Comparison of ENCODE assay signal across 13 cellular contexts in genomic region chr22:37552560-37553163, GRCh38. TPM values are rescaled to one million over a fixed set of nuclear protein-coding genes. Genes with fewer than 3 reads are reported as not detected.
DNase-seq lines count a peak whose midpoint lies in the region; ATAC-seq and TF ChIP-seq lines count a peak whose summit lies in the region.
"Had no signal": no experiment of that assay in that cellular context is flagged by ENCODE, and none has a peak within 500 bp of the region (broad histone marks: within the 10 kb centered on the region; RNA-seq: fewer than 3 reads in every experiment).

No MANE protein-coding gene starts in this region.

- H3K4me3 Mint-ChIP-seq in activated CD4-positive, alpha-beta T cell treated with anti-CD3 and anti-CD28 coated beads, Interleukin-2, amount 10 ng/mL, durations not matched to agents 7 days and 5 days: no peak overlapping the region
- H3K4me3 Mint-ChIP-seq: naive thymus-derived CD8-positive, alpha-beta T cell had no signal

- peak overlapping the region; percentile 76 for H2BK5ac ChIP-seq in neuronal stem cell (ENCODE audit: low read length)

- no peaks in the 10 kb centered on the region for H3K36me3 ChIP-seq in RWPE2 (ENCODE audit: low read depth)
- H3K36me3 ChIP-seq in neuronal stem cell (replicated peaks in 1 of 2; ENCODE audit: control insufficient read depth in 2 of 2, insufficient read depth in 2 of 2, low read length in 2 of 2): no peaks in the 10 kb centered on the region
- H3K36me3 ChIP-seq: BLaER1 had no signal

- H3K27ac Mint-ChIP-seq in activated CD4-positive, alpha-beta T cell treated with anti-CD3 and anti-CD28 coated beads, Interleukin-2, amount 10 ng/mL, durations not matched to agents 7 days and 5 days: no peak overlapping the region

- H3K36me3 Mint-ChIP-seq in activated CD4-positive, alpha-beta T cell treated with anti-CD3 and anti-CD28 coated beads, Interleukin-2, amount 10 ng/mL, durations not matched to agents 7 days and 5 days (ENCODE audit: low read depth): no peaks in the 10 kb centered on the region
- H3K36me3 Mint-ChIP-seq: naive thymus-derived CD8-positive, alpha-beta T cell had no signal

- H3K27me3 ChIP-seq in RWPE2 (ENCODE audit: insufficient read depth, poor library complexity, severe bottlenecking) (no peaks in the 10 kb centered on the region), neuronal stem cell (ENCODE audit: control insufficient read depth in 3 of 3, insufficient read depth in 3 of 3, low read depth in 1 of 3, low read length in 3 of 3) (no peaks in the 10 kb centered on the region)

- H3K4me2 ChIP-seq in neuronal stem cell (ENCODE audit: insufficient read depth, low read length, poor library complexity, severe bottlenecking): peak overlapping the region; percentile 43
- H3K4me2 ChIP-seq: BLaER1 had no signal

- H4K8ac ChIP-seq in neuronal stem cell (ENCODE audit: low read depth, low read length): no peak overlapping the region

- H2AK5ac ChIP-seq in neuronal stem cell (ENCODE audit: low read depth, low read length): peak overlapping the region; percentile 17

- H3K9ac ChIP-seq in neuronal stem cell (ENCODE audit: low read depth, low read length, poor library complexity): peak overlapping the region; percentile 46
- H3K9ac ChIP-seq: BLaER1 had no signal

- WGBS in neuronal stem cell (ENCODE audit: extremely low coverage in 2 of 2, insufficient read length in 2 of 2, insufficient replicate concordance in 1 of 2), 2 donors: no CpG with 5 or more reads among the region's 16 CpGs

- POLR2A ChIA-PET in activated CD4-positive, alpha-beta T cell treated with anti-CD3 and anti-CD28 coated beads, Interleukin-2, amount 10 ng/mL, durations not matched to agents 7 days and 5 days (lab: Charles Lee): interaction anchor here (0.6 kb wide), 1 partner anchor 427 kb away, joined by 3 read pairs; no protein-coding TSS in a partner anchor

- H2BK120ac ChIP-seq in neuronal stem cell (ENCODE audit: low read depth, low read length): peak overlapping the region; percentile 16

- no peak overlapping the region for H3K4me3 ChIP-seq in RWPE2 (ENCODE audit: severe bottlenecking)
- H3K4me3 ChIP-seq in foreskin fibroblast (ENCODE audit: low read depth in 1 of 2, low read length in 2 of 2): no peak overlapping the region
- no peak overlapping the region for H3K4me3 ChIP-seq in neuronal stem cell (ENCODE audit: low read length in 2 of 2)
- H3K4me3 ChIP-seq: BLaER1 had no signal

- no peak for TF ChIP-seq CTCF in RWPE2 (IDR thresholded peaks at IDR 0.05; ENCODE audit: poor library complexity, severe bottlenecking)
- no peak for TF ChIP-seq CTCF in foreskin fibroblast (IDR thresholded peaks at IDR 0.05; ENCODE audit: low read depth, low read length)
- TF ChIP-seq CTCF in GM10266 (IDR thresholded peaks at IDR 0.05; ENCODE audit: control insufficient read depth, insufficient read depth, low read depth, missing control alignments): no peak

- peak overlapping the region; percentile 83 for H2AFZ ChIP-seq in neuronal stem cell (ENCODE audit: low read length)

- DNase-seq in AG20443 (ENCODE audit: low spot score) (peak; percentile 64), RWPE2 (ENCODE audit: low spot score) (no peak), foreskin fibroblast (peak; percentile 42 to 76), neuronal stem cell (ENCODE audit: low spot score) (peak; percentile 72), H4 (ENCODE audit: low spot score) (no peak), GM10266 (ENCODE audit: extremely low spot score) (no peak)
- no peak for DNase-seq in activated CD4-positive, alpha-beta T cell treated with anti-CD3 and anti-CD28 coated beads, Interleukin-2, amount 10 ng/mL, durations not matched to agents 7 days and 5 days
- DNase-seq: central memory CD4-positive, alpha-beta T cell; NCI-H1694 had no signal

- CTCF ChIA-PET in activated CD4-positive, alpha-beta T cell treated with anti-CD3 and anti-CD28 coated beads, Interleukin-2, amount 10 ng/mL, durations not matched to agents 7 days and 5 days (lab: Charles Lee): interaction anchor here (0.6 to 16.2 kb wide), 4 partner anchors 10 to 670 kb away, joined by 3 to 397 read pairs (median 3); partner anchors contain the start of gene CDC42EP1

- H3K4me1 ChIP-seq in RWPE2 (ENCODE audit: insufficient read depth, poor library complexity, severe bottlenecking): peaks cover 8% of the 10 kb centered on the region
- H3K4me1 ChIP-seq in neuronal stem cell (ENCODE audit: control insufficient read depth in 2 of 2, insufficient read depth in 1 of 2, low read depth in 1 of 2, low read length in 2 of 2): peaks cover 34 to 35% of the 10 kb centered on the region in 2 donors

- no peaks in the 10 kb centered on the region for H3K9me3 Mint-ChIP-seq in activated CD4-positive, alpha-beta T cell treated with anti-CD3 and anti-CD28 coated beads, Interleukin-2, amount 10 ng/mL, durations not matched to agents 7 days and 5 days
- H3K9me3 Mint-ChIP-seq: naive thymus-derived CD8-positive, alpha-beta T cell had no signal

- peak overlapping the region; percentile 0 for H2BK15ac ChIP-seq in neuronal stem cell (ENCODE audit: low read length)

- H3K4ac ChIP-seq in neuronal stem cell (ENCODE audit: low read length): peak overlapping the region; percentile 17

- no peaks in the 10 kb centered on the region for H3K79me1 ChIP-seq in neuronal stem cell (ENCODE audit: low read depth, low read length)

- H3K4me1 Mint-ChIP-seq in activated CD4-positive, alpha-beta T cell treated with anti-CD3 and anti-CD28 coated beads, Interleukin-2, amount 10 ng/mL, durations not matched to agents 7 days and 5 days: no peaks in the 10 kb centered on the region

- H3K9me3 ChIP-seq in RWPE2 (ENCODE audit: severe bottlenecking): no peaks in the 10 kb centered on the region
- H3K9me3 ChIP-seq in neuronal stem cell (replicated peaks in 1 of 2; ENCODE audit: control insufficient read depth in 2 of 2, insufficient read depth in 1 of 2, low read depth in 1 of 2, low read length in 2 of 2): no peaks in the 10 kb centered on the region
- H3K9me3 ChIP-seq: BLaER1 had no signal

- no peak overlapping the region for H3K14ac ChIP-seq in neuronal stem cell (ENCODE audit: low read length)

- no peak overlapping the region for H4K91ac ChIP-seq in neuronal stem cell (ENCODE audit: low read depth, low read length, poor library complexity)

- H3K27ac ChIP-seq in RWPE2 (ENCODE audit: poor library complexity, severe bottlenecking) (peak overlapping the region; percentile 48), neuronal stem cell (replicated peaks; ENCODE audit: low read length) (peak overlapping the region; percentile 95)
- H3K27ac ChIP-seq: BLaER1, VCaP had no signal

- H3K23ac ChIP-seq in neuronal stem cell (ENCODE audit: low read depth, low read length, poor library complexity): no peak overlapping the region

- peak overlapping the region; percentile 78 for H3K18ac ChIP-seq in neuronal stem cell (ENCODE audit: low read length)

- H2BK12ac ChIP-seq in neuronal stem cell (ENCODE audit: low read length): peak overlapping the region; percentile 92

- H3K27me3 Mint-ChIP-seq in activated CD4-positive, alpha-beta T cell treated with anti-CD3 and anti-CD28 coated beads, Interleukin-2, amount 10 ng/mL, durations not matched to agents 7 days and 5 days: peaks cover 37% of the 10 kb centered on the region

- ATAC-seq in RWPE2 (ENCODE audit: low read depth): peak; percentile 81
- ATAC-seq in GM18502 (IDR thresholded peaks at IDR 0.05; ENCODE audit: poor library complexity, unreplicated experiment): no peak
- ATAC-seq: naive thymus-derived CD8-positive, alpha-beta T cell had no signal

RNA-seq across cellular contexts. Expression of gene CDC42EP1, which starts 7.6 kb away (rescaled TPM):
- polyA plus RNA-seq in neuronal stem cell (2013, experiment 1 of 2): 16.9 TPM
- polyA plus RNA-seq in neuronal stem cell (2013, experiment 2 of 2): 16.2 TPM
- total RNA-seq in activated CD4-positive, alpha-beta T cell treated with anti-CD3 and anti-CD28 coated beads, Interleukin-2, amount 10 ng/mL, durations not matched to agents 7 days and 5 days: under 1 TPM in 1 of 2 experiments, not detected in 1; 0.30 TPM
- 7.6 and 9.5 TPM in 2 replicates for total RNA-seq in H4 (2014; rRNA removed; shearing (Covaris generic))
- total RNA-seq: naive thymus-derived CD8-positive, alpha-beta T cell had no signal
- polyA plus RNA-seq: naive thymus-derived CD8-positive, alpha-beta T cell had no signal

RNA-seq across cellular contexts. Expression of gene LGALS2, which starts 27.2 kb away (rescaled TPM):
- polyA plus RNA-seq in neuronal stem cell (2013, experiment 1 of 2): not detected
- not detected for polyA plus RNA-seq in neuronal stem cell (2013, experiment 2 of 2)
- total RNA-seq in activated CD4-positive, alpha-beta T cell treated with anti-CD3 and anti-CD28 coated beads, Interleukin-2, amount 10 ng/mL, durations not matched to agents 7 days and 5 days: not detected
- not detected in 2 replicates for total RNA-seq in H4 (2014; rRNA removed; shearing (Covaris generic))
- total RNA-seq: naive thymus-derived CD8-positive, alpha-beta T cell had no signal
- polyA plus RNA-seq: naive thymus-derived CD8-positive, alpha-beta T cell had no signal

RNA-seq across cellular contexts. Expression of gene CARD10, which starts 33.4 kb away (rescaled TPM):
- polyA plus RNA-seq in neuronal stem cell (2013, experiment 1 of 2): 4.2 TPM
- 4.3 TPM for polyA plus RNA-seq in neuronal stem cell (2013, experiment 2 of 2)
- not detected for total RNA-seq in activated CD4-positive, alpha-beta T cell treated with anti-CD3 and anti-CD28 coated beads, Interleukin-2, amount 10 ng/mL, durations not matched to agents 7 days and 5 days
- total RNA-seq in H4 (2014; rRNA removed; shearing (Covaris generic)): 2.8 and 3.9 TPM in 2 replicates

RNA-seq across cellular contexts. Expression of gene GGA1, which starts 56.0 kb away (rescaled TPM):
- polyA plus RNA-seq in neuronal stem cell (2013, experiment 1 of 2): 32.1 TPM
- 31.4 TPM for polyA plus RNA-seq in neuronal stem cell (2013, experiment 2 of 2)
- 10 to 100 TPM; 58.5 to 62.8 TPM for total RNA-seq in activated CD4-positive, alpha-beta T cell treated with anti-CD3 and anti-CD28 coated beads, Interleukin-2, amount 10 ng/mL, durations not matched to agents 7 days and 5 days
- total RNA-seq in H4 (2014; rRNA removed; shearing (Covaris generic)): 8.2 and 31.3 TPM in 2 replicates

Comparison
In these comparisons a context has a peak if more than half of its experiments do, and no peak if none do; other contexts are left out.
1. DNase-seq: peak in AG20443 (single experiment), foreskin fibroblast (2 of 2) and neuronal stem cell (single experiment); none in RWPE2 (single experiment), activated CD4-positive, alpha-beta T cell treated with anti-CD3 and anti-CD28 coated beads, Interleukin-2, amount 10 ng/mL, durations not matched to agents 7 days and 5 days (single experiment), H4 (single experiment) and GM10266 (single experiment).